Comparison of ENCODE assay signal across 8 cellular contexts in genomic region chr19:35693835-35694599, GRCh38. TPM values are rescaled to one million over a fixed set of nuclear protein-coding genes. Genes with fewer than 3 reads are reported as not detected.
DNase-seq lines count a peak whose midpoint lies in the region; ATAC-seq, FAIRE-seq and TF ChIP-seq lines count a peak whose summit lies in the region.

No MANE protein-coding gene starts in this region.

- no peaks in the 10 kb centered on the region for H3K4me1 ChIP-seq in kidney (ENCODE audit: control insufficient read depth in 1 of 2, insufficient read depth in 1 of 2, low read depth in 1 of 2, low read length in 2 of 2)

- TF ChIP-seq CTCF in VCaP (conservative IDR thresholded peaks at IDR 0.05) = peak; percentile 99
- peak; percentile 99 for TF ChIP-seq CTCF in kidney (IDR thresholded peaks at IDR 0.05; ENCODE audit: borderline replicate concordance, extremely low read depth, insufficient read depth)

- ATAC-seq in GM18861 (IDR thresholded peaks at IDR 0.05; ENCODE audit: unreplicated experiment) (peak; percentile 69), HG03139 (IDR thresholded peaks at IDR 0.05; ENCODE audit: unreplicated experiment) (peak; percentile 76)

- H3K9ac ChIP-seq in kidney (ENCODE audit: low read length in 2 of 2) = no peak overlapping the region

- FAIRE-seq in kidney (lab: Jason Lieb, UNC) = no peak

- H3K9me3 ChIP-seq in kidney (ENCODE audit: control insufficient read depth in 1 of 2, low read length in 2 of 2) = no peaks in the 10 kb centered on the region

- intact Hi-C loops in kidney (cut with DNase I) = no loop called here

- peak overlapping the region; percentile 38; the same call in 1 of the 2 replicates for H3K27ac ChIP-seq in VCaP
- no peak overlapping the region for H3K27ac ChIP-seq in kidney (ENCODE audit: low read depth in 2 of 2, low read length in 2 of 2)

- no peak overlapping the region for H3K4me3 ChIP-seq in kidney (ENCODE audit: low read length in 2 of 2)

- peak; percentile 82 for DNase-seq in ACHN
- DNase-seq in NCI-H2227 (lab: John Stamatoyannopoulos, UW; ENCODE audit: unreplicated experiment) = peak; percentile 100
- DNase-seq in T47D (ENCODE audit: low read depth in 1 of 2, low spot score in 1 of 2) = peak; percentile 43 to 93
- DNase-seq in kidney = peak; percentile 90
- peak; percentile 85 for DNase-seq in stimulated activated CD4-positive, alpha-beta T cell treated with anti-CD3 and anti-CD28 coated beads, Interleukin-2, amount 100 ng/mL, for 4 hours (ENCODE audit: low read depth)

- no peaks in the 10 kb centered on the region for H3K36me3 ChIP-seq in kidney (ENCODE audit: control insufficient read depth in 1 of 2, insufficient read depth in 2 of 2, low read length in 2 of 2)

- in situ Hi-C loops in ACHN (cut with HindIII; ENCODE audit: low pct_ligation_motif_present, low pct_unique_long_range_greater_than_20kb, low sequenced_read_pairs) = no loop called here
- in situ Hi-C loops in T47D (cut with HindIII; ENCODE audit: low pct_unique_long_range_greater_than_20kb, low sequenced_read_pairs) = no loop called here

RNA-seq across cellular contexts. Expression of gene ZBTB32, which starts 10.3 kb away (rescaled TPM):
- 1.8 TPM for total RNA-seq in kidney
- polyA plus RNA-seq in kidney (ENCODE audit: insufficient read depth, low read depth, low replicate concordance) = not detected

RNA-seq across cellular contexts. Expression of gene KMT2B, which starts 23.8 kb away (rescaled TPM):
- total RNA-seq in kidney = 40.8 TPM
- polyA plus RNA-seq in kidney (ENCODE audit: insufficient read depth, low read depth, low replicate concordance) = 14.8 TPM

RNA-seq across cellular contexts. Expression of gene UPK1A, which starts 27.7 kb away (rescaled TPM):
- not detected for total RNA-seq in kidney
- polyA plus RNA-seq in kidney (ENCODE audit: insufficient read depth, low read depth, low replicate concordance) = 0.32 TPM

RNA-seq across cellular contexts. Expression of gene COX6B1, which starts 45.9 kb away (rescaled TPM):
- 323 TPM for total RNA-seq in kidney
- 1,951 TPM for polyA plus RNA-seq in kidney (ENCODE audit: insufficient read depth, low read depth, low replicate concordance)

RNA-seq across cellular contexts. Expression of gene IGFLR1, which starts 48.2 kb away (rescaled TPM):
- 22.3 TPM for total RNA-seq in kidney
- polyA plus RNA-seq in kidney (ENCODE audit: insufficient read depth, low read depth, low replicate concordance) = 26.0 TPM
